ENCODE assay signal across 8 cellular contexts in the genomic region with DNA sequence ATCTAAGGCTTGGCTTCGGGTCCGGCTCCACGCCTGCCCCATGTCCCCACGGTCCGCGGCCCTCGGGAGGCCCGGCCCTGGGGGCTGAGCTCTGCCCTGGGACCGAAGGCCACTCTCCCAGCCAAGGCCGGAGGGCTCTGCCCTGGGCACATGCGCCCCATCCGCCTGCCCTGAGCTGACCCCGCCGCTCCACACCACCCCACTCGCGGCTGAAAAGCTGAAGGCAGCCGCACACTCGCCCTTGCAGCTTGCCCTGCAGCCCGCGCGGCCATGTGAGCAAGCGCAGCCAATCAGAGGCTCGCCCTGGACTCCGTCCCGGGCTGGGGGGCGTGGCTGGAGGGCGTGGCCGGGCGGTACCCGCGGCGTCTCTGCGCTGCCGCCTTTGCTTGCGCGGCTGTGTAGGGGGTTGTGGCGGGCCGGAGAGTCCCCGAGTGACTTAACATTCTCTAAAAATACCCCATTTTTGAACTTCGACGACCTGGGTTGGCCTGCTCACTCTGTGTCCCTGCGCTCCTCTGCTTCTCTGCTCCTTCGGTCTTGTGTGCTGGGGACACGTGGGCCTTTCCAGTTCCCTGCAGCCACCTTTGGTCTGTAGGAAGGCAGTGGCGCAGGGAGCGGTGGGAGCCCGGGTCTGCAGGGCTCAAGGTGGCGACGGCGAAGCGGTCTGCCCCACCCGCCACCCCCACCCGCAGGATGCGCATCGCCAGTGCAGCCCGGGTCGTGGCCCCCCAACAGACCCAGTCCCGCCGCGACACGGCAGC. TPM values are rescaled to one million over a fixed set of nuclear protein-coding genes. Genes with fewer than 3 reads are reported as not detected.
DNase-seq lines count a peak whose midpoint lies in the region; ATAC-seq, FAIRE-seq and TF ChIP-seq lines count a peak whose summit lies in the region.

No MANE protein-coding gene starts in this region.

- intact Hi-C loops in kidney (cut with DNase I), result no loop called here

- peaks cover 0 to 7% of the 10 kb centered on the region in 2 donors for H3K4me1 ChIP-seq in kidney (ENCODE audit: control insufficient read depth in 1 of 2, insufficient read depth in 1 of 2, low read depth in 1 of 2, low read length in 2 of 2)

- no peaks in the 10 kb centered on the region for H3K36me3 Mint-ChIP-seq in WTC11

- H3K4me3 ChIP-seq in cardiac fibroblast (replicated peaks in 1 of 2; ENCODE audit: low read depth in 2 of 2, low read length in 2 of 2), result peak overlapping the region; percentile 57 to 62
- peak overlapping the region; percentile 70 to 71 for H3K4me3 ChIP-seq in kidney (ENCODE audit: low read length in 2 of 2)

- DNase-seq in A172 (ENCODE audit: low spot score) (peak; percentile 59), NCI-H2171 (lab: John Stamatoyannopoulos, UW) (peak; percentile 78), WTC11 (ENCODE audit: low spot score) (peak; percentile 93), cardiac fibroblast (ENCODE audit: low read depth in 2 of 2) (peak; percentile 75 to 83), kidney (peak; percentile 98)
- DNase-seq in stimulated activated CD4-positive, alpha-beta T cell treated with anti-CD3 and anti-CD28 coated beads, Interleukin-15, amount 100 ng/mL, for 24 hours, result peak; percentile 99

- H3K27me3 Mint-ChIP-seq in WTC11 (ENCODE audit: low read depth), result peaks cover 48% of the 10 kb centered on the region

- POLR2A ChIA-PET in WTC11 (lab: Charles Lee), result interaction anchor here (0.8 to 1.1 kb wide), 2 partner anchors 149 to 232 kb away, joined by 3 to 5 read pairs; a partner anchor contains a TSS

- TF ChIP-seq CTCF in WTC11 (IDR thresholded peaks at IDR 0.05) (no peak), cardiac fibroblast (IDR thresholded peaks at IDR 0.05; ENCODE audit: low read depth, low read length) (no peak), kidney (IDR thresholded peaks at IDR 0.05; ENCODE audit: borderline replicate concordance, extremely low read depth, insufficient read depth) (no peak)

- CTCF ChIA-PET in WTC11 (lab: Charles Lee), result interaction anchor here (0.6 to 2.7 kb wide), 17 partner anchors 8 to 283 kb away, joined by 3 to 15 read pairs (median 5); no protein-coding TSS in a partner anchor

- H3K4me3 Mint-ChIP-seq in WTC11, result peak overlapping the region; percentile 76

- H3K9me3 Mint-ChIP-seq in WTC11, result no peaks in the 10 kb centered on the region

- no peaks in the 10 kb centered on the region for H3K36me3 ChIP-seq in kidney (ENCODE audit: control insufficient read depth in 1 of 2, insufficient read depth in 2 of 2, low read length in 2 of 2)

- H3K9me3 ChIP-seq in kidney (ENCODE audit: control insufficient read depth in 1 of 2, low read length in 2 of 2), result no peaks in the 10 kb centered on the region

- ATAC-seq in GM18517 (IDR thresholded peaks at IDR 0.05; ENCODE audit: unreplicated experiment) (peak; percentile 77), HG02981 (IDR thresholded peaks at IDR 0.05; ENCODE audit: unreplicated experiment) (peak; percentile 88), WTC11 (peak; percentile 81)

- no peak overlapping the region for H3K27ac ChIP-seq in kidney (ENCODE audit: low read depth in 2 of 2, low read length in 2 of 2)

- H3K9ac ChIP-seq in kidney (ENCODE audit: low read length in 2 of 2), result peak overlapping the region; percentile 20 to 58

- H3K4me1 Mint-ChIP-seq in WTC11, result peaks cover 9% of the 10 kb centered on the region

- no peak for FAIRE-seq in kidney (lab: Jason Lieb, UNC)

- no peak overlapping the region for H3K27ac Mint-ChIP-seq in WTC11

TF ChIP-seq in WTC11, 78 proteins besides CTCF, POLR2A, EP300 and RAD21 (continues in another document):
- TF ChIP-seq NFYB (CRISPR knock-in tag; conservative IDR thresholded peaks at IDR 0.05; ENCODE audit: low read depth) (peak; percentile 90), ZNF423 (CRISPR knock-in tag; IDR thresholded peaks at IDR 0.05) (no peak), IRF2 (CRISPR knock-in tag; IDR thresholded peaks at IDR 0.05; ENCODE audit: borderline replicate concordance, low read depth) (0 out of 2 replicates have a peak, but pooled peaks have one; percentile 14), NFE2L1 (CRISPR knock-in tag; IDR thresholded peaks at IDR 0.05) (0 out of 2 replicates have a peak, but pooled peaks have one; percentile 33)
- TF ChIP-seq, protein P1, sequence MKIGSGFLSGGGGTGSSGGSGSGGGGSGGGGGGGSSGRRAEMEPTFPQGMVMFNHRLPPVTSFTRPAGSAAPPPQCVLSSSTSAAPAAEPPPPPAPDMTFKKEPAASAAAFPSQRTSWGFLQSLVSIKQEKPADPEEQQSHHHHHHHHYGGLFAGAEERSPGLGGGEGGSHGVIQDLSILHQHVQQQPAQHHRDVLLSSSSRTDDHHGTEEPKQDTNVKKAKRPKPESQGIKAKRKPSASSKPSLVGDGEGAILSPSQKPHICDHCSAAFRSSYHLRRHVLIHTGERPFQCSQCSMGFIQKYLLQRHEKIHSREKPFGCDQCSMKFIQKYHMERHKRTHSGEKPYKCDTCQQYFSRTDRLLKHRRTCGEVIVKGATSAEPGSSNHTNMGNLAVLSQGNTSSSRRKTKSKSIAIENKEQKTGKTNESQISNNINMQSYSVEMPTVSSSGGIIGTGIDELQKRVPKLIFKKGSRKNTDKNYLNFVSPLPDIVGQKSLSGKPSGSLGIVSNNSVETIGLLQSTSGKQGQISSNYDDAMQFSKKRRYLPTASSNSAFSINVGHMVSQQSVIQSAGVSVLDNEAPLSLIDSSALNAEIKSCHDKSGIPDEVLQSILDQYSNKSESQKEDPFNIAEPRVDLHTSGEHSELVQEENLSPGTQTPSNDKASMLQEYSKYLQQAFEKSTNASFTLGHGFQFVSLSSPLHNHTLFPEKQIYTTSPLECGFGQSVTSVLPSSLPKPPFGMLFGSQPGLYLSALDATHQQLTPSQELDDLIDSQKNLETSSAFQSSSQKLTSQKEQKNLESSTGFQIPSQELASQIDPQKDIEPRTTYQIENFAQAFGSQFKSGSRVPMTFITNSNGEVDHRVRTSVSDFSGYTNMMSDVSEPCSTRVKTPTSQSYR (CRISPR knock-in tag; IDR thresholded peaks at IDR 0.05), result peak; percentile 20; the same call in 1 of the 2 replicates
- TF ChIP-seq, protein P2, sequence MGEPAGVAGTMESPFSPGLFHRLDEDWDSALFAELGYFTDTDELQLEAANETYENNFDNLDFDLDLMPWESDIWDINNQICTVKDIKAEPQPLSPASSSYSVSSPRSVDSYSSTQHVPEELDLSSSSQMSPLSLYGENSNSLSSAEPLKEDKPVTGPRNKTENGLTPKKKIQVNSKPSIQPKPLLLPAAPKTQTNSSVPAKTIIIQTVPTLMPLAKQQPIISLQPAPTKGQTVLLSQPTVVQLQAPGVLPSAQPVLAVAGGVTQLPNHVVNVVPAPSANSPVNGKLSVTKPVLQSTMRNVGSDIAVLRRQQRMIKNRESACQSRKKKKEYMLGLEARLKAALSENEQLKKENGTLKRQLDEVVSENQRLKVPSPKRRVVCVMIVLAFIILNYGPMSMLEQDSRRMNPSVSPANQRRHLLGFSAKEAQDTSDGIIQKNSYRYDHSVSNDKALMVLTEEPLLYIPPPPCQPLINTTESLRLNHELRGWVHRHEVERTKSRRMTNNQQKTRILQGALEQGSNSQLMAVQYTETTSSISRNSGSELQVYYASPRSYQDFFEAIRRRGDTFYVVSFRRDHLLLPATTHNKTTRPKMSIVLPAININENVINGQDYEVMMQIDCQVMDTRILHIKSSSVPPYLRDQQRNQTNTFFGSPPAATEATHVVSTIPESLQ (CRISPR knock-in tag; IDR thresholded peaks at IDR 0.05), result no peak
- TF ChIP-seq, protein P3, sequence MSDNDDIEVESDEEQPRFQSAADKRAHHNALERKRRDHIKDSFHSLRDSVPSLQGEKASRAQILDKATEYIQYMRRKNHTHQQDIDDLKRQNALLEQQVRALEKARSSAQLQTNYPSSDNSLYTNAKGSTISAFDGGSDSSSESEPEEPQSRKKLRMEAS (CRISPR knock-in tag; IDR thresholded peaks at IDR 0.05), result peak; percentile 92
- TF ChIP-seq, protein P4, sequence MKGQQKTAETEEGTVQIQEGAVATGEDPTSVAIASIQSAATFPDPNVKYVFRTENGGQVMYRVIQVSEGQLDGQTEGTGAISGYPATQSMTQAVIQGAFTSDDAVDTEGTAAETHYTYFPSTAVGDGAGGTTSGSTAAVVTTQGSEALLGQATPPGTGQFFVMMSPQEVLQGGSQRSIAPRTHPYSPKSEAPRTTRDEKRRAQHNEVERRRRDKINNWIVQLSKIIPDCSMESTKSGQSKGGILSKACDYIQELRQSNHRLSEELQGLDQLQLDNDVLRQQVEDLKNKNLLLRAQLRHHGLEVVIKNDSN (CRISPR knock-in tag; IDR thresholded peaks at IDR 0.05), result peak; percentile 99
- TF ChIP-seq, protein P5, sequence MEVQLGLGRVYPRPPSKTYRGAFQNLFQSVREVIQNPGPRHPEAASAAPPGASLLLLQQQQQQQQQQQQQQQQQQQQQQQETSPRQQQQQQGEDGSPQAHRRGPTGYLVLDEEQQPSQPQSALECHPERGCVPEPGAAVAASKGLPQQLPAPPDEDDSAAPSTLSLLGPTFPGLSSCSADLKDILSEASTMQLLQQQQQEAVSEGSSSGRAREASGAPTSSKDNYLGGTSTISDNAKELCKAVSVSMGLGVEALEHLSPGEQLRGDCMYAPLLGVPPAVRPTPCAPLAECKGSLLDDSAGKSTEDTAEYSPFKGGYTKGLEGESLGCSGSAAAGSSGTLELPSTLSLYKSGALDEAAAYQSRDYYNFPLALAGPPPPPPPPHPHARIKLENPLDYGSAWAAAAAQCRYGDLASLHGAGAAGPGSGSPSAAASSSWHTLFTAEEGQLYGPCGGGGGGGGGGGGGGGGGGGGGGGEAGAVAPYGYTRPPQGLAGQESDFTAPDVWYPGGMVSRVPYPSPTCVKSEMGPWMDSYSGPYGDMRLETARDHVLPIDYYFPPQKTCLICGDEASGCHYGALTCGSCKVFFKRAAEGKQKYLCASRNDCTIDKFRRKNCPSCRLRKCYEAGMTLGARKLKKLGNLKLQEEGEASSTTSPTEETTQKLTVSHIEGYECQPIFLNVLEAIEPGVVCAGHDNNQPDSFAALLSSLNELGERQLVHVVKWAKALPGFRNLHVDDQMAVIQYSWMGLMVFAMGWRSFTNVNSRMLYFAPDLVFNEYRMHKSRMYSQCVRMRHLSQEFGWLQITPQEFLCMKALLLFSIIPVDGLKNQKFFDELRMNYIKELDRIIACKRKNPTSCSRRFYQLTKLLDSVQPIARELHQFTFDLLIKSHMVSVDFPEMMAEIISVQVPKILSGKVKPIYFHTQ (CRISPR knock-in tag; IDR thresholded peaks at IDR 0.05), result no peak

RNA-seq across cellular contexts. Expression of a gene that starts 8.8 kb away (rescaled TPM):
- total RNA-seq in A172 (2014; rRNA removed; shearing (Covaris generic)), result 12.1 and 16.8 TPM in 2 replicates
- total RNA-seq in WTC11 (2021), result 33.7 to 39.7 TPM (median 35.3 TPM) in 3 replicates
- 44.0 TPM for total RNA-seq in kidney
- polyA plus RNA-seq in kidney (ENCODE audit: insufficient read depth, low read depth, low replicate concordance), result 40.1 TPM

RNA-seq across cellular contexts. Expression of a gene that starts 22.5 kb away (rescaled TPM):
- 1.9 and 2.9 TPM in 2 replicates for total RNA-seq in A172 (2014; rRNA removed; shearing (Covaris generic))
- total RNA-seq in WTC11 (2021) (10.1 to 11.2 TPM (median 11.1 TPM) in 3 replicates), kidney (14.2 TPM)
- polyA plus RNA-seq in kidney (ENCODE audit: insufficient read depth, low read depth, low replicate concordance), result 5.0 TPM
